25 cellular contexts compared by ENCODE assay signal in the genomic region with DNA sequence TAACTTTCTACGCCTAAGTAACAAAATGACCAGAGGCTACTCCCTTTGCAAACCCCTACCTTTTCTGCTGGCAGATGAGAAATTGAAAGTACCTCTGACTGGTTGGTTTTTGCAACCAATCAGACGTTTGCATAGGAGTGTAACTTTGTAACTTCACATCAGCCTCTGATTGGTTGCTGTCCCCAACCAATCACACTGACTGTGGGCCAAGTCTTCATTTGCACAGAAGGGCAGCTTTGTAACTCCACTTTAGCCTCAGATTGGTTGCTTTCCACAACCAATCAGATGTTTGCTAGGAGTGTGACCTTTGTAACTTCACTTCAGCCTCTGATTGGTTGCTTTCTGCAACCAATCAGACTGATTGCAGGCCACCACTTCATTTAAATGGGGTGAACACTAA.
DNase-seq lines count a peak whose midpoint lies in the region; ATAC-seq and TF ChIP-seq lines count a peak whose summit lies in the region.
"Had no signal": no experiment of that assay in that cellular context is flagged by ENCODE, and none has a peak within 500 bp of the region (broad histone marks: within the 10 kb centered on the region; RNA-seq: fewer than 3 reads in every experiment).

No MANE protein-coding gene starts in this region.

- H3K4me3 Mint-ChIP-seq in WTC11, result no peak overlapping the region
- H3K4me3 Mint-ChIP-seq: CD4-positive, alpha-beta memory T cell; GM23338; HFFc6; IgD-negative memory B cell had no signal

- no peak overlapping the region for H3K27ac Mint-ChIP-seq in WTC11
- H3K27ac Mint-ChIP-seq: CD4-positive, alpha-beta memory T cell; GM23338; HFFc6; IgD-negative memory B cell had no signal

- WGBS in trophoblast cell (ENCODE audit: extremely low coverage, insufficient coverage, insufficient read length), result no CpG with 5 or more reads among the region's 2 CpGs

- H2AFZ ChIP-seq in OCI-LY3 (ENCODE audit: low read depth, low read length), result peak overlapping the region; percentile 12; the same call in 1 of the 2 replicates
- H2AFZ ChIP-seq in trophoblast cell (ENCODE audit: insufficient read depth, low read length, poor library complexity), result no peak overlapping the region
- H2AFZ ChIP-seq: GM23338 had no signal

- H3K27me3 Mint-ChIP-seq in WTC11 (ENCODE audit: low read depth), result no peaks in the 10 kb centered on the region

- H3K14ac ChIP-seq in trophoblast cell (ENCODE audit: low read length), result no peak overlapping the region

- no peak overlapping the region for H3K9ac ChIP-seq in OCI-LY3 (ENCODE audit: low read length)
- peak overlapping the region; percentile 63 for H3K9ac ChIP-seq in trophoblast cell (ENCODE audit: low read length)
- H3K9ac ChIP-seq: SK-N-SH had no signal

- H4K8ac ChIP-seq in trophoblast cell (ENCODE audit: low read depth, low read length), result no peak overlapping the region

- ATAC-seq in WTC11 (no peak), HG02840 (IDR thresholded peaks at IDR 0.05; ENCODE audit: low FRiP score, unreplicated experiment) (no peak)
- ATAC-seq: GM23338 had no signal

- no peaks in the 10 kb centered on the region for H3K79me1 ChIP-seq in trophoblast cell (ENCODE audit: low read length)

- no peak overlapping the region for H3K23ac ChIP-seq in trophoblast cell (ENCODE audit: low read length)

- H3K79me2 ChIP-seq in OCI-LY3 (ENCODE audit: low read length) (no peaks in the 10 kb centered on the region), trophoblast cell (ENCODE audit: control insufficient read depth, insufficient read depth, low read length, poor library complexity) (no peaks in the 10 kb centered on the region)

- CTCF ChIA-PET in WTC11 (lab: Charles Lee), result no interaction called here

- H4K91ac ChIP-seq in trophoblast cell (ENCODE audit: low read depth, low read length), result no peak overlapping the region

- no peak overlapping the region for H2BK12ac ChIP-seq in trophoblast cell (ENCODE audit: low read length)

- H3K18ac ChIP-seq in trophoblast cell (ENCODE audit: low read length), result no peak overlapping the region

- H3K9me3 ChIP-seq in OCI-LY3 (ENCODE audit: insufficient read depth, low read length) (no peaks in the 10 kb centered on the region), trophoblast cell (ENCODE audit: insufficient read depth, low read depth, low read length) (no peaks in the 10 kb centered on the region)
- H3K9me3 ChIP-seq: HAP-1, MG63, Peyer's patch had no signal

- H3K27ac ChIP-seq in OCI-LY3 (ENCODE audit: low read length) (no peak overlapping the region), trophoblast cell (ENCODE audit: low read depth, low read length) (no peak overlapping the region)
- H3K27ac ChIP-seq: Peyer's patch had no signal

- peaks cover 14% of the 10 kb centered on the region for H3K9me3 Mint-ChIP-seq in WTC11
- H3K9me3 Mint-ChIP-seq: GM23338, HFFc6 had no signal

- H3K4me3 ChIP-seq in OCI-LY3 (ENCODE audit: low read length) (no peak overlapping the region), trophoblast cell (ENCODE audit: low read depth, low read length) (no peak overlapping the region)
- H3K4me3 ChIP-seq: GM23338, HAP-1, MG63, Peyer's patch had no signal

- POLR2A ChIA-PET in WTC11 (lab: Charles Lee), result no interaction called here

- no peaks in the 10 kb centered on the region for H4K20me1 ChIP-seq in OCI-LY3 (ENCODE audit: insufficient read depth, low read length)

- H3K4me2 ChIP-seq in OCI-LY3 (ENCODE audit: low read length), result no peak overlapping the region
- no peak overlapping the region for H3K4me2 ChIP-seq in trophoblast cell (ENCODE audit: low read length)
- H3K4me2 ChIP-seq: GM23338, SK-N-SH had no signal

- H3K4me1 ChIP-seq in OCI-LY3 (ENCODE audit: low read length), result no peaks in the 10 kb centered on the region
- no peaks in the 10 kb centered on the region for H3K4me1 ChIP-seq in trophoblast cell (ENCODE audit: control insufficient read depth in 1 of 2, insufficient read depth in 2 of 2, low read length in 2 of 2)
- H3K4me1 ChIP-seq: HAP-1, Peyer's patch had no signal

- no peak overlapping the region for H2AK5ac ChIP-seq in trophoblast cell (ENCODE audit: low read length)

- DNase-seq in LHCN-M2 (ENCODE audit: low read depth) (peak; percentile 3), WTC11 (ENCODE audit: low spot score) (no peak), trophoblast cell (no peak), GOT3 (lab: John Stamatoyannopoulos, UW) (no peak), HUDEP-2 (lab: John Stamatoyannopoulos, UW; ENCODE audit: unreplicated experiment in 76 of 76) (no peak), DMS153 (lab: John Stamatoyannopoulos, UW) (no peak)
- DNase-seq: C1 segment of cervical spinal cord; CD4-positive, alpha-beta memory T cell; COR-L47; DMS79; GF-D8; HFFc6; MG63; NCI-H2029; NCI-H446 treated with DMSO at 0.1 percent for 48 hours; NCI-H526; NCI-H82; Peyer's patch; SK-N-SH; SW 1271 had no signal

- H3K36me3 ChIP-seq in OCI-LY3 (replicated peaks; ENCODE audit: low read depth, low read length) (no peaks in the 10 kb centered on the region), trophoblast cell (ENCODE audit: control insufficient read depth in 1 of 2, insufficient read depth in 2 of 2, low read length in 2 of 2) (peaks cover 0 to 2% of the 10 kb centered on the region in 2 experiments)
- H3K36me3 ChIP-seq: Peyer's patch had no signal

- no peak overlapping the region for H3K4ac ChIP-seq in trophoblast cell (ENCODE audit: low read depth, low read length)

- H2BK120ac ChIP-seq in trophoblast cell (ENCODE audit: insufficient read depth, low read length, poor library complexity), result no peak overlapping the region

- TF ChIP-seq CTCF in OCI-LY3 (IDR thresholded peaks at IDR 0.05; ENCODE audit: low read depth, low read length) (no peak), WTC11 (IDR thresholded peaks at IDR 0.05) (no peak)

- H4K12ac ChIP-seq in trophoblast cell (ENCODE audit: low read depth, low read length), result no peak overlapping the region

- H3K27me3 ChIP-seq in OCI-LY3 (ENCODE audit: low read depth, low read length), result no peaks in the 10 kb centered on the region
- no peaks in the 10 kb centered on the region for H3K27me3 ChIP-seq in trophoblast cell (ENCODE audit: insufficient read depth, low read length)
- H3K27me3 ChIP-seq: MG63, Peyer's patch had no signal

- H3K4me1 Mint-ChIP-seq in WTC11, result no peaks in the 10 kb centered on the region
- H3K4me1 Mint-ChIP-seq: CD4-positive, alpha-beta memory T cell; GM23338; IgD-negative memory B cell had no signal

- H2BK5ac ChIP-seq in trophoblast cell (ENCODE audit: low read depth, low read length, poor library complexity), result no peak overlapping the region

- peaks cover 11% of the 10 kb centered on the region for H3K36me3 Mint-ChIP-seq in WTC11
- H3K36me3 Mint-ChIP-seq: CD4-positive, alpha-beta memory T cell; IgD-negative memory B cell had no signal

TF ChIP-seq in WTC11, 78 proteins besides CTCF, POLR2A, EP300 and RAD21:
- TF ChIP-seq, protein P1, sequence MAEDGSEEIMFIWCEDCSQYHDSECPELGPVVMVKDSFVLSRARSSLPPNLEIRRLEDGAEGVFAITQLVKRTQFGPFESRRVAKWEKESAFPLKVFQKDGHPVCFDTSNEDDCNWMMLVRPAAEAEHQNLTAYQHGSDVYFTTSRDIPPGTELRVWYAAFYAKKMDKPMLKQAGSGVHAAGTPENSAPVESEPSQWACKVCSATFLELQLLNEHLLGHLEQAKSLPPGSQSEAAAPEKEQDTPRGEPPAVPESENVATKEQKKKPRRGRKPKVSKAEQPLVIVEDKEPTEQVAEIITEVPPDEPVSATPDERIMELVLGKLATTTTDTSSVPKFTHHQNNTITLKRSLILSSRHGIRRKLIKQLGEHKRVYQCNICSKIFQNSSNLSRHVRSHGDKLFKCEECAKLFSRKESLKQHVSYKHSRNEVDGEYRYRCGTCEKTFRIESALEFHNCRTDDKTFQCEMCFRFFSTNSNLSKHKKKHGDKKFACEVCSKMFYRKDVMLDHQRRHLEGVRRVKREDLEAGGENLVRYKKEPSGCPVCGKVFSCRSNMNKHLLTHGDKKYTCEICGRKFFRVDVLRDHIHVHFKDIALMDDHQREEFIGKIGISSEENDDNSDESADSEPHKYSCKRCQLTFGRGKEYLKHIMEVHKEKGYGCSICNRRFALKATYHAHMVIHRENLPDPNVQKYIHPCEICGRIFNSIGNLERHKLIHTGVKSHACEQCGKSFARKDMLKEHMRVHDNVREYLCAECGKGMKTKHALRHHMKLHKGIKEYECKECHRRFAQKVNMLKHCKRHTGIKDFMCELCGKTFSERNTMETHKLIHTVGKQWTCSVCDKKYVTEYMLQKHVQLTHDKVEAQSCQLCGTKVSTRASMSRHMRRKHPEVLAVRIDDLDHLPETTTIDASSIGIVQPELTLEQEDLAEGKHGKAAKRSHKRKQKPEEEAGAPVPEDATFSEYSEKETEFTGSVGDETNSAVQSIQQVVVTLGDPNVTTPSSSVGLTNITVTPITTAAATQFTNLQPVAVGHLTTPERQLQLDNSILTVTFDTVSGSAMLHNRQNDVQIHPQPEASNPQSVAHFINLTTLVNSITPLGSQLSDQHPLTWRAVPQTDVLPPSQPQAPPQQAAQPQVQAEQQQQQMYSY (CRISPR knock-in tag; IDR thresholded peaks at IDR 0.05), result no peak
- TF ChIP-seq NFYB (CRISPR knock-in tag; conservative IDR thresholded peaks at IDR 0.05; ENCODE audit: low read depth), result peak; percentile 40
